ENCODE assay signal across 32 cellular contexts in the genomic region with DNA sequence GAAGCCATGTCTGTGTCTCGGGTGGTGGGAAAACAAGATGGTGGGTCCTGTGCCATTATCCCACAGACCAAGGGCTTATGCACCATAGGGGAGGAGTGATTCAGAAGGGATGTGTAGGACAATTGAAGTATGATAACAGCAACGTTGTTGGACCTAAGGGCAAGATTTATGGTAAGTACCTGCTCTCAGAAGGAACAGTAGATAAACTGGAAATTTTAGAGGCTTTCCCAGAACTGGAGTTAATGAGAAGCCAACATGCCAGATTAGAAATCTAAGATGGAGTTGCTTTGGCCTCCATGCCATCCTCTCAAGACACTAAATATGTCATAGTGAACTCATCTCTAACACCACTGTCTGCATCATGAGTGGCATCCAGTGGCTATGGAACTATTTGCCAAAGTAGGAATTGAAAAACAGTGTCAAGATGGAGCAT.
"Had no signal": no experiment of that assay in that cellular context is flagged by ENCODE, and none has a peak within 500 bp of the region (broad histone marks: within the 10 kb centered on the region; RNA-seq: fewer than 3 reads in every experiment).

No MANE protein-coding gene starts in this region.

- H3K27ac ChIP-seq: adrenal gland, body of pancreas, cardiac muscle cell, colonic mucosa, epithelial cell of prostate, esophagus squamous epithelium, gastroesophageal sphincter, heart right ventricle, WERI-Rb-1 had no signal

- H3K4me3 Mint-ChIP-seq: activated B cell treated with CpG ODN at 0.5 μM for 24 hours; activated CD8-positive, alpha-beta T cell treated with anti-CD3 and anti-CD28 coated beads for 36 hours; activated naive CD4-positive, alpha-beta T cell treated with anti-CD3 and anti-CD28 coated beads for 36 hours; activated naive CD4-positive, alpha-beta T cell treated with anti-CD3 and anti-CD28 coated beads, Interleukin-2, amount 50 U/mL, for 24 hours; activated naive CD8-positive, alpha-beta T cell treated with anti-CD3 and anti-CD28 coated beads for 36 hours; activated naive CD8-positive, alpha-beta T cell treated with anti-CD3 and anti-CD28 coated beads, Interleukin-2, amount 50 U/mL, for 24 hours; activated T-cell treated with anti-CD3 and anti-CD28 coated beads, Interleukin-2, amount 50 U/mL, for 4 hours; activated T-helper 17 cell treated with anti-CD3 and anti-CD28 coated beads, Interleukin-2, amount 50 U/mL, for 72 hours; T-helper 1 cell treated with Interleukin-12 subunit alpha and Interleukin-12 subunit beta and Interleukin-4 antibody, amounts not matched to agents 30 μg/mL and 1 μg/mL, for 36 hours had no signal

- H3K4me1 Mint-ChIP-seq: activated naive CD4-positive, alpha-beta T cell treated with anti-CD3 and anti-CD28 coated beads, Interleukin-2, amount 50 U/mL, for 24 hours; activated T-helper 17 cell treated with anti-CD3 and anti-CD28 coated beads, Interleukin-2, amount 50 U/mL, for 72 hours had no signal

- ATAC-seq: activated CD4-positive, CD25-positive, alpha-beta regulatory T cell treated with anti-CD3 and anti-CD28 coated beads, Interleukin-2, amount 50 U/mL, for 24 hours; activated CD8-positive, alpha-beta T cell treated with anti-CD3 and anti-CD28 coated beads for 36 hours; activated naive CD8-positive, alpha-beta T cell treated with anti-CD3 and anti-CD28 coated beads, Interleukin-2, amount 50 U/mL, for 24 hours; activated T-cell treated with anti-CD3 and anti-CD28 coated beads, Interleukin-2, amount 50 U/mL, for 4 hours; activated T-helper 17 cell treated with anti-CD3 and anti-CD28 coated beads, Interleukin-2, amount 50 U/mL, for 72 hours; body of pancreas; gastroesophageal sphincter had no signal

- H3K36me3 ChIP-seq: adrenal gland, cardiac muscle cell, colonic mucosa, esophagus squamous epithelium, gastroesophageal sphincter, heart right ventricle, WERI-Rb-1 had no signal

- H3K9me3 Mint-ChIP-seq: activated B cell treated with CpG ODN at 0.5 μM for 24 hours; activated naive CD4-positive, alpha-beta T cell treated with anti-CD3 and anti-CD28 coated beads for 36 hours; activated naive CD4-positive, alpha-beta T cell treated with anti-CD3 and anti-CD28 coated beads, Interleukin-2, amount 50 U/mL, for 24 hours; activated naive CD8-positive, alpha-beta T cell treated with anti-CD3 and anti-CD28 coated beads for 36 hours; activated naive CD8-positive, alpha-beta T cell treated with anti-CD3 and anti-CD28 coated beads, Interleukin-2, amount 50 U/mL, for 24 hours; activated T-cell treated with anti-CD3 and anti-CD28 coated beads, Interleukin-2, amount 50 U/mL, for 4 hours; activated T-helper 17 cell treated with anti-CD3 and anti-CD28 coated beads, Interleukin-2, amount 50 U/mL, for 72 hours had no signal

- DNase-seq: activated B cell treated with CpG ODN at 0.5 μM for 24 hours; activated CD4-positive, alpha-beta T cell treated with anti-CD3 and anti-CD28 coated beads for 48 hours; activated CD4-positive, alpha-beta T cell treated with anti-CD3 and anti-CD28 coated beads, Interleukin-2, amount 50 U/mL, for 1 hour; activated CD4-positive, alpha-beta T cell treated with anti-CD3 and anti-CD28 coated beads, Interleukin-2, amount 50 U/mL, for 48 hours; activated CD8-positive, alpha-beta memory T cell treated with anti-CD3 and anti-CD28 coated beads for 24 hours; activated CD8-positive, alpha-beta T cell treated with anti-CD3 and anti-CD28 coated beads for 36 hours; activated effector memory CD4-positive, alpha-beta T cell treated with anti-CD3 and anti-CD28 coated beads, Interleukin-2, amount 50 U/mL, for 16 hours; activated naive CD4-positive, alpha-beta T cell treated with anti-CD3 and anti-CD28 coated beads for 36 hours; activated naive CD8-positive, alpha-beta T cell treated with anti-CD3 and anti-CD28 coated beads for 36 hours; activated naive CD8-positive, alpha-beta T cell treated with anti-CD3 and anti-CD28 coated beads, Interleukin-2, amount 50 U/mL, for 24 hours; activated T-cell treated with anti-CD3 and anti-CD28 coated beads, Interleukin-2, amount 50 U/mL, for 4 hours; amygdala; aorta; central memory CD4-positive, alpha-beta T cell; cerebellar nuclear complex; colonic mucosa; effector CD8-positive, alpha-beta T cell; esophagus squamous epithelium; heart right ventricle; T1000; WERI-Rb-1 had no signal

- FAIRE-seq: endometrium, endothelial cell of umbilical vein had no signal

- H3K4me1 ChIP-seq: colonic mucosa, gastroesophageal sphincter had no signal

- H3K4me3 ChIP-seq: adrenal gland, body of pancreas, cardiac muscle cell, colonic mucosa, esophagus squamous epithelium, gastroesophageal sphincter, heart right ventricle had no signal

- H3K27me3 ChIP-seq: adrenal gland, body of pancreas, cardiac muscle cell, colonic mucosa, esophagus squamous epithelium, gastroesophageal sphincter, heart right ventricle had no signal

- H3K27me3 Mint-ChIP-seq: activated B cell treated with CpG ODN at 0.5 μM for 24 hours had no signal

- H3K9me3 ChIP-seq: adrenal gland, body of pancreas, colonic mucosa, esophagus squamous epithelium had no signal

- H3K36me3 Mint-ChIP-seq: activated naive CD4-positive, alpha-beta T cell treated with anti-CD3 and anti-CD28 coated beads, Interleukin-2, amount 50 U/mL, for 24 hours; activated naive CD8-positive, alpha-beta T cell treated with anti-CD3 and anti-CD28 coated beads for 36 hours had no signal

- H3K27ac Mint-ChIP-seq: activated B cell treated with CpG ODN at 0.5 μM for 24 hours; activated CD8-positive, alpha-beta T cell treated with anti-CD3 and anti-CD28 coated beads for 36 hours; activated naive CD4-positive, alpha-beta T cell treated with anti-CD3 and anti-CD28 coated beads for 36 hours; activated naive CD4-positive, alpha-beta T cell treated with anti-CD3 and anti-CD28 coated beads, Interleukin-2, amount 50 U/mL, for 24 hours; activated naive CD8-positive, alpha-beta T cell treated with anti-CD3 and anti-CD28 coated beads for 36 hours; activated naive CD8-positive, alpha-beta T cell treated with anti-CD3 and anti-CD28 coated beads, Interleukin-2, amount 50 U/mL, for 24 hours; activated T-helper 17 cell treated with anti-CD3 and anti-CD28 coated beads, Interleukin-2, amount 50 U/mL, for 72 hours; T-helper 1 cell treated with Interleukin-12 subunit alpha and Interleukin-12 subunit beta and Interleukin-4 antibody, amounts not matched to agents 30 μg/mL and 1 μg/mL, for 36 hours had no signal
